Comparison of ENCODE assay signal across 10 cellular contexts in the genomic region with DNA sequence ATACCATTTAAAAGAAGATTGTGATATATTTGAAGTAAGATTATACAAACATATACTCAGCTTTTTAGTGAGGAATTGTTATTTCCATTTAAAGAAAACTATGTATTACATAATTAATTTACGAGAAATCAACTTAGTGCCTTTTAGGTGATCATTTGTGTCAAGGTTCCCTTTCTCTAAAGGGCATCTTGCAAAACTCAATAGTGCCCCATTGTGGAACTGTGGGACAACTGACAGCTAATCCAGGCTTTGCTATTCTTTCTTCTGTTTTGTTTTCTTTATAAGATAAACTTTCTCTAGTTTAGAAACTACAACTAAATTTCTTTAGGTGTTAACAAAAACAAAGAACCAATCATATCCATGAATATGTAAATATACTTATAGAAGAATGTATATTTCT. TPM values are rescaled to one million over a fixed set of nuclear protein-coding genes. Genes with fewer than 3 reads are reported as not detected.
A peak's percentile ranks its signal among the peaks of the same experiment; 100 is the strongest.
DNase-seq lines count a peak whose midpoint lies in the region; ATAC-seq and TF ChIP-seq lines count a peak whose summit lies in the region.
"Had no signal": no experiment of that assay in that cellular context is flagged by ENCODE, and none has a peak within 500 bp of the region (broad histone marks: within the 10 kb centered on the region; RNA-seq: fewer than 3 reads in every experiment).

No MANE protein-coding gene starts in this region.

- H3K4me2 ChIP-seq in GM23338: no peak overlapping the region

- POLR2A ChIA-PET in A673 (lab: Charles Lee; ENCODE audit: low non-redundant PET): no interaction called here

- in situ Hi-C loops in GM13976 (cut with MboI; ENCODE audit: low sequenced_read_pairs, unreplicated experiment): no loop called here

- peaks cover 2% of the 10 kb centered on the region for H3K27me3 Mint-ChIP-seq in GM23338 (ENCODE audit: insufficient read depth, low read depth, poor library complexity)

- H3K27ac ChIP-seq in A673 (ENCODE audit: low read depth, low read length, poor library complexity, severe bottlenecking) (no peak overlapping the region), GM23338 (ENCODE audit: low read depth) (no peak overlapping the region)

- H3K4me1 ChIP-seq in A673 (ENCODE audit: insufficient read depth, low read length, poor library complexity, severe bottlenecking) (peaks cover 18% of the 10 kb centered on the region), GM23338 (ENCODE audit: insufficient read depth) (peaks cover 16% of the 10 kb centered on the region)

- H3K4me3 Mint-ChIP-seq in GM23338: no peak overlapping the region
- no peak overlapping the region for H3K4me3 Mint-ChIP-seq in stimulated activated effector memory CD8-positive, alpha-beta T cell treated with anti-CD3 and anti-CD28 coated beads, Interleukin-12 subunit alpha, Interleukin-12 subunit beta, amount 100 ng/mL, for 72 hours
- H3K4me3 Mint-ChIP-seq: activated naive CD4-positive, alpha-beta T cell treated with anti-CD3 and anti-CD28 coated beads, Interleukin-2, amount 10 ng/mL, durations not matched to agents 7 days and 5 days had no signal

- H3K79me2 ChIP-seq in GM23338 (replicated peaks; ENCODE audit: insufficient read depth): no peaks in the 10 kb centered on the region

- no peak overlapping the region for H3K27ac Mint-ChIP-seq in GM23338
- no peak overlapping the region for H3K27ac Mint-ChIP-seq in stimulated activated effector memory CD8-positive, alpha-beta T cell treated with anti-CD3 and anti-CD28 coated beads, Interleukin-12 subunit alpha, Interleukin-12 subunit beta, amount 100 ng/mL, for 72 hours
- H3K27ac Mint-ChIP-seq: activated naive CD4-positive, alpha-beta T cell treated with anti-CD3 and anti-CD28 coated beads, Interleukin-2, amount 10 ng/mL, durations not matched to agents 7 days and 5 days had no signal

- no peaks in the 10 kb centered on the region for H3K9me2 ChIP-seq in GM23338 (ENCODE audit: insufficient read depth)

- no peak overlapping the region for H2AFZ ChIP-seq in GM23338

- DNase-seq in A673 (ENCODE audit: low spot score) (peak; percentile 64), GM23338 (ENCODE audit: low spot score) (peak; percentile 69), SW 1271 (lab: John Stamatoyannopoulos, UW) (peak; percentile 21 to 63), glomerular visceral epithelial cell (ENCODE audit: extremely low spot score) (peak; percentile 33), omental fat pad (ENCODE audit: low spot score) (no peak), GM13976 (ENCODE audit: low spot score) (no peak), MG63 (no peak)
- no peak for DNase-seq in stimulated activated effector memory CD8-positive, alpha-beta T cell treated with anti-CD3 and anti-CD28 coated beads, Interleukin-12 subunit alpha, Interleukin-12 subunit beta, amount 100 ng/mL, for 72 hours (ENCODE audit: low spot score in 2 of 2)
- DNase-seq: activated naive CD4-positive, alpha-beta T cell treated with anti-CD3 and anti-CD28 coated beads, Interleukin-2, amount 10 ng/mL, durations not matched to agents 7 days and 5 days; NCI-H2081 treated with DMSO at 0.1 percent for 48 hours had no signal

- H3K4me3 ChIP-seq in A673 (ENCODE audit: low read depth, low read length, poor library complexity, severe bottlenecking) (no peak overlapping the region), GM23338 (no peak overlapping the region), MG63 (no peak overlapping the region)

- ATAC-seq in GM23338 (0 out of 3 replicates have a peak, but pooled peaks have one; percentile 42), omental fat pad (ENCODE audit: low FRiP score) (no peak)
- no peak for ATAC-seq in stimulated activated effector memory CD8-positive, alpha-beta T cell treated with anti-CD3 and anti-CD28 coated beads, Interleukin-12 subunit alpha, Interleukin-12 subunit beta, amount 100 ng/mL, for 72 hours

- BruUV-seq in A673 (replicated peaks; lab: Mats Ljungman, UMichigan): no TSS peak

- no peaks in the 10 kb centered on the region for H3K27me3 ChIP-seq in A673 (replicated peaks; ENCODE audit: insufficient read depth, low read depth, low read length, poor library complexity)
- no peaks in the 10 kb centered on the region for H3K27me3 ChIP-seq in GM23338 (ENCODE audit: insufficient read depth)
- H3K27me3 ChIP-seq in MG63: no peaks in the 10 kb centered on the region

- CTCF ChIA-PET in A673 (lab: Charles Lee): interaction anchor here (0.8 kb wide), 1 partner anchor 113 kb away, joined by 3 read pairs; no protein-coding TSS in a partner anchor

- TF ChIP-seq CTCF in A673 (conservative IDR thresholded peaks at IDR 0.05; ENCODE audit: low read depth, low read length): peak; percentile 67
- TF ChIP-seq CTCF in GM23338 (conservative IDR thresholded peaks at IDR 0.05; ENCODE audit: low read depth in 2 of 2): peak; percentile 73 to 81
- no peak for TF ChIP-seq CTCF in omental fat pad (IDR thresholded peaks at IDR 0.05)
- TF ChIP-seq CTCF in GM13976 (IDR thresholded peaks at IDR 0.05; ENCODE audit: borderline replicate concordance, control extremely low read depth, extremely low read depth, insufficient read depth, missing control alignments): no peak

- no peaks in the 10 kb centered on the region for H3K9me3 Mint-ChIP-seq in GM23338
- H3K9me3 Mint-ChIP-seq in stimulated activated effector memory CD8-positive, alpha-beta T cell treated with anti-CD3 and anti-CD28 coated beads, Interleukin-12 subunit alpha, Interleukin-12 subunit beta, amount 100 ng/mL, for 72 hours: no peaks in the 10 kb centered on the region
- H3K9me3 Mint-ChIP-seq: activated naive CD4-positive, alpha-beta T cell treated with anti-CD3 and anti-CD28 coated beads, Interleukin-2, amount 10 ng/mL, durations not matched to agents 7 days and 5 days had no signal

- H3K9me3 ChIP-seq in A673 (ENCODE audit: low read depth, low read length, poor library complexity, severe bottlenecking) (no peaks in the 10 kb centered on the region), MG63 (no peaks in the 10 kb centered on the region)

- intact Hi-C loops in A673 (cut with micrococcal nuclease; ENCODE audit: unreplicated experiment): loop anchor here (10.0 kb wide), 1 partner anchor 797 kb away; no protein-coding TSS in a partner anchor

- no peaks in the 10 kb centered on the region for H3F3A ChIP-seq in GM23338 (replicated peaks; ENCODE audit: low read depth)

- H3K36me3 ChIP-seq in A673 (ENCODE audit: insufficient read depth, low read length, poor library complexity, severe bottlenecking) (no peaks in the 10 kb centered on the region), GM23338 (ENCODE audit: insufficient read depth) (no peaks in the 10 kb centered on the region), MG63 (no peaks in the 10 kb centered on the region)

- no peaks in the 10 kb centered on the region for H3K36me3 Mint-ChIP-seq in GM23338 (ENCODE audit: low read depth)
- H3K36me3 Mint-ChIP-seq in stimulated activated effector memory CD8-positive, alpha-beta T cell treated with anti-CD3 and anti-CD28 coated beads, Interleukin-12 subunit alpha, Interleukin-12 subunit beta, amount 100 ng/mL, for 72 hours: no peaks in the 10 kb centered on the region
- H3K36me3 Mint-ChIP-seq: activated naive CD4-positive, alpha-beta T cell treated with anti-CD3 and anti-CD28 coated beads, Interleukin-2, amount 10 ng/mL, durations not matched to agents 7 days and 5 days had no signal

- H4K20me1 ChIP-seq in GM23338 (replicated peaks; ENCODE audit: insufficient read depth): no peaks in the 10 kb centered on the region

- peaks cover 33% of the 10 kb centered on the region for H3K4me1 Mint-ChIP-seq in GM23338
- peaks cover 3% of the 10 kb centered on the region for H3K4me1 Mint-ChIP-seq in stimulated activated effector memory CD8-positive, alpha-beta T cell treated with anti-CD3 and anti-CD28 coated beads, Interleukin-12 subunit alpha, Interleukin-12 subunit beta, amount 100 ng/mL, for 72 hours

RNA-seq across cellular contexts. Expression of gene VIT, which starts 24.3 kb away (rescaled TPM):
- total RNA-seq in A673 (2021) (not detected in 2 replicates), omental fat pad (10 to 100 TPM; 10.2 to 36.4 (median 19.8) TPM)
- not detected in 2 replicates for total RNA-seq in GM23338 (2014; rRNA removed; shearing (Covaris generic))
- polyA plus RNA-seq in GM23338 (2016; fragmentation: Nextera tagmentation; extraction: Ambion mirVana): not detected in 2 replicates
- total RNA-seq in MG63 (2014; rRNA removed; shearing (Covaris generic); ENCODE audit: low replicate concordance): 7.9 and 9.3 TPM in 2 replicates

Comparison
In these comparisons a context has a peak if more than half of its experiments do, and no peak if none do; other contexts are left out.
1. DNase-seq: peak in A673 (single experiment), GM23338 (single experiment), SW 1271 (2 of 2) and glomerular visceral epithelial cell (single experiment); none in omental fat pad (single experiment), GM13976 (single experiment), MG63 (single experiment) and stimulated activated effector memory CD8-positive, alpha-beta T cell treated with anti-CD3 and anti-CD28 coated beads, Interleukin-12 subunit alpha, Interleukin-12 subunit beta, amount 100 ng/mL, for 72 hours (0 of 2).
2. CTCF ChIP-seq: peak in A673 (single experiment) and GM23338 (2 of 2); none in omental fat pad (0 of 3) and GM13976 (single experiment).